5 cellular contexts compared by ENCODE assay signal in genomic region chr11:2236381-2237134, GRCh38. TPM values are rescaled to one million over a fixed set of nuclear protein-coding genes. Genes with fewer than 3 reads are reported as not detected.
"Had no signal": no experiment of that assay in that cellular context is flagged by ENCODE, and none has a peak within 500 bp of the region (broad histone marks: within the 10 kb centered on the region; RNA-seq: fewer than 3 reads in every experiment).

No MANE protein-coding gene starts in this region.

RNA-seq across cellular contexts. Expression of gene ASCL2, which starts 33.8 kb away (rescaled TPM):
- total RNA-seq: astrocyte; dermis microvascular lymphatic vessel endothelial cell; endodermal cell; gastrocnemius medialis; T-helper 1 cell treated with Interleukin-12 subunit alpha and Interleukin-12 subunit beta and Interleukin-4 antibody, amounts not matched to agents 30 ng/mL and 1 ng/mL, for 36 hours had no signal
